7 cellular contexts compared by ENCODE assay signal in the genomic region with DNA sequence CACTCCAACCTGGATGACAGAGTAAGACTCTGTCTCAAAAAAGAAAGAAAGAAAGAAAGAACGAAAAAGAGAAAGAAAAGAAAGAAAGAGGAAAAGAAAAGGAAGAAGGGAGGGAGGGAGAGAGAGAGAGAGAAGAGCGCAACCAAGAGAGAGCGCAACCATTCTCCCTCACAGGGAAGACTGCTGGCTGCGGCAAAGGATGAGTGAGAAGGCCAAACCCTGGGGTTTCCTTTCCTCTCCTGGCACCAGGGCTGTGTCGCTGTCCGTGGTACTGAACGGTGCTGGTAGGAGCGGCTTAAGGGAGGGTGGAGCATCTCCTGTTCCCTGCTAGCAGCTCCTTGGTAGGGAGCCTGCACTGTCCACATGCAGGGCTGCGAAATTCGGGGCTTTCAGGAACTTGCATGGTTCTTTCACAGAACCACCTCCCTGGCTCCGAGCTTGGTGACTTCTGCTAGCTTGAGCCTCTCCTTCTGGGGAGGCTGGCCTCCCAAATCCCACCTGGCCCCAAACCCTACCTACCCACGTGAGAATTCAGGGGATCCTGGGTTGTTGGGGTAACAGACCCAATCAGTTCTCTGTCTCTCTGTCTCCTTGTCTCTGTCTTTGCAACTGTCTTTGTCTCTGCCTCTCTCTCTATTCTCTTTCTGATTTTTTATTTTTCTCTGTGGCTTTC. TPM values are rescaled to one million over a fixed set of nuclear protein-coding genes. Genes with fewer than 3 reads are reported as not detected.
DNase-seq lines count a peak whose midpoint lies in the region; ATAC-seq lines count a peak whose summit lies in the region.

No MANE protein-coding gene starts in this region.

- no peaks in the 10 kb centered on the region for H3K27me3 ChIP-seq in SJCRH30

- intact Hi-C loops in head of caudate nucleus (cut with DNase I) = no loop called here

- H3K27ac ChIP-seq in SJCRH30 = no peak overlapping the region

- DNase-seq in H4 (ENCODE audit: low spot score) (peak; percentile 79), SJCRH30 (peak; percentile 86 to 91), head of caudate nucleus (peak in 40 of 42 donors; percentile 6 to 83 (median 52)), pulmonary artery endothelial cell (ENCODE audit: low read depth, low spot score) (peak; percentile 32)
- DNase-seq in activated naive CD4-positive, alpha-beta T cell (lab: John Stamatoyannopoulos, UW) = peak; percentile 15 to 52 (median 38)

- no peaks in the 10 kb centered on the region for H3K36me3 ChIP-seq in SJCRH30

- no peak for ATAC-seq in HG03469 (IDR thresholded peaks at IDR 0.05; ENCODE audit: unreplicated experiment)
- ATAC-seq in HG02884 (IDR thresholded peaks at IDR 0.05; ENCODE audit: unreplicated experiment) = no peak

- no peak overlapping the region for H3K4me3 ChIP-seq in SJCRH30

- no peaks in the 10 kb centered on the region for H3K9me3 ChIP-seq in SJCRH30 (replicated peaks)

- no peaks in the 10 kb centered on the region for H3K4me1 ChIP-seq in SJCRH30

RNA-seq across cellular contexts. Expression of a gene that starts 51.1 kb away (rescaled TPM):
- not detected in 2 replicates for total RNA-seq in H4 (2014; rRNA removed; shearing (Covaris generic))
- total RNA-seq in SJCRH30 (2014; rRNA removed; shearing (Covaris generic)) = not detected in 2 replicates
- not detected in 2 replicates for total RNA-seq in pulmonary artery endothelial cell

Comparison
In these comparisons a context has a peak if more than half of its experiments do, and no peak if none do; other contexts are left out.
1. DNase-seq: peak in every context shown above with its lines; median percentile 88 in SJCRH30; 79 in H4; 52 in head of caudate nucleus; 38 in activated naive CD4-positive, alpha-beta T cell; 32 in pulmonary artery endothelial cell.